Comparison of ENCODE assay signal across 18 cellular contexts in the genomic region with DNA sequence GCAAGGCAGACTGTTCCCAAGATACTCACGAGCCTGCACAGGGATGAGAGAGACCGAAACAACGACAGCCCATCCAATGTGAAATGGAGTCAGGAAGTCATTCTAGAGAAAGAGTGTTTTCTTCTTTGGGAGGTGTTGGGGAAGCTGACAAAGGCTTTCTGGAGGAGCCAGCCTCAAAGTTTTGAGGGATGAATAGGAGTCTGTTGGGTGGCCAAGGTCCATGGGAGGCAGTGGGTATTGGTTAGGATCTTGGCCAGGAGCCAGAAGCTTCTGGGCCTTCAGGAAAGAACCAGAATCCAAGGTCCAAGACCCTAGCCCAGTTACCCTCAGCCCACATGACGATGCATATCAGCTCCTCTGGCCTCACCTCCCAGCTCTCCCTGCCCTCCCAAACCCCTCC. TPM values are rescaled to one million over a fixed set of nuclear protein-coding genes. Genes with fewer than 3 reads are reported as not detected.
"Had no signal": no experiment of that assay in that cellular context is flagged by ENCODE, and none has a peak within 500 bp of the region (broad histone marks: within the 10 kb centered on the region; RNA-seq: fewer than 3 reads in every experiment).

No MANE protein-coding gene starts in this region.

- ATAC-seq: heart right ventricle; mucosa of descending colon; naive thymus-derived CD8-positive, alpha-beta T cell; right cardiac atrium had no signal

- H3K27me3 ChIP-seq: neutrophil, tibial artery, upper lobe of left lung, vagina had no signal

- H3K4me3 ChIP-seq: dorsolateral prefrontal cortex, heart right ventricle, mucosa of descending colon, tibial artery, upper lobe of left lung, vagina had no signal

- H3K27ac Mint-ChIP-seq: stimulated activated memory B cell treated with anti-CD40 and anti-IgM and Interleukin-4, amounts not matched to agents 10 μg/mL and 1 μg/mL and 100 μg/mL, for 72 hours; stimulated activated naive CD8-positive, alpha-beta T cell treated with anti-CD3 and anti-CD28 coated beads, Interleukin-15, Interleukin-2, amounts not matched to agents 100 ng/mL and 50 ng/mL, for 24 hours had no signal

- H3K4me3 Mint-ChIP-seq: naive thymus-derived CD8-positive, alpha-beta T cell; stimulated activated memory B cell treated with anti-CD40 and anti-IgM and Interleukin-4, amounts not matched to agents 10 μg/mL and 1 μg/mL and 100 μg/mL, for 72 hours; stimulated activated naive CD8-positive, alpha-beta T cell treated with anti-CD3 and anti-CD28 coated beads, Interleukin-15, Interleukin-2, amounts not matched to agents 100 ng/mL and 50 ng/mL, for 24 hours had no signal

- H3K4me1 Mint-ChIP-seq: naive thymus-derived CD8-positive, alpha-beta T cell; stimulated activated memory B cell treated with anti-CD40 and anti-IgM and Interleukin-4, amounts not matched to agents 10 μg/mL and 1 μg/mL and 100 μg/mL, for 72 hours had no signal

- H3K27ac ChIP-seq: dorsolateral prefrontal cortex, heart right ventricle, neutrophil, tibial artery, upper lobe of left lung, vagina had no signal

- DNase-seq: cortex of kidney; dorsolateral prefrontal cortex; effector CD8-positive, alpha-beta T cell; heart right ventricle; hypothalamus; mammary epithelial cell; stimulated activated CD4-positive, alpha-beta T cell treated with anti-CD3 and anti-CD28 coated beads, Interleukin-15, amount 100 ng/mL, for 24 hours; stimulated activated CD4-positive, alpha-beta T cell treated with anti-CD3 and anti-CD28 coated beads, Interleukin-1b, Interleukin-23, amount 100 ng/mL, for 48 hours; stimulated activated CD4-positive, alpha-beta T cell treated with anti-CD3 and anti-CD28 coated beads, Interleukin-4, amount 100 ng/mL, for 24 hours; tibial artery; upper lobe of left lung had no signal

- H3K9me3 ChIP-seq: neutrophil, vagina had no signal

- H3K36me3 ChIP-seq: heart right ventricle, neutrophil, tibial artery, upper lobe of left lung, vagina had no signal

- H3K4me1 ChIP-seq: tibial artery, upper lobe of left lung had no signal

RNA-seq across cellular contexts. Expression of a gene that starts 59.9 kb away (rescaled TPM):
- total RNA-seq: naive thymus-derived CD8-positive, alpha-beta T cell had no signal
- polyA plus RNA-seq: naive thymus-derived CD8-positive, alpha-beta T cell had no signal
